In the genomic region with DNA sequence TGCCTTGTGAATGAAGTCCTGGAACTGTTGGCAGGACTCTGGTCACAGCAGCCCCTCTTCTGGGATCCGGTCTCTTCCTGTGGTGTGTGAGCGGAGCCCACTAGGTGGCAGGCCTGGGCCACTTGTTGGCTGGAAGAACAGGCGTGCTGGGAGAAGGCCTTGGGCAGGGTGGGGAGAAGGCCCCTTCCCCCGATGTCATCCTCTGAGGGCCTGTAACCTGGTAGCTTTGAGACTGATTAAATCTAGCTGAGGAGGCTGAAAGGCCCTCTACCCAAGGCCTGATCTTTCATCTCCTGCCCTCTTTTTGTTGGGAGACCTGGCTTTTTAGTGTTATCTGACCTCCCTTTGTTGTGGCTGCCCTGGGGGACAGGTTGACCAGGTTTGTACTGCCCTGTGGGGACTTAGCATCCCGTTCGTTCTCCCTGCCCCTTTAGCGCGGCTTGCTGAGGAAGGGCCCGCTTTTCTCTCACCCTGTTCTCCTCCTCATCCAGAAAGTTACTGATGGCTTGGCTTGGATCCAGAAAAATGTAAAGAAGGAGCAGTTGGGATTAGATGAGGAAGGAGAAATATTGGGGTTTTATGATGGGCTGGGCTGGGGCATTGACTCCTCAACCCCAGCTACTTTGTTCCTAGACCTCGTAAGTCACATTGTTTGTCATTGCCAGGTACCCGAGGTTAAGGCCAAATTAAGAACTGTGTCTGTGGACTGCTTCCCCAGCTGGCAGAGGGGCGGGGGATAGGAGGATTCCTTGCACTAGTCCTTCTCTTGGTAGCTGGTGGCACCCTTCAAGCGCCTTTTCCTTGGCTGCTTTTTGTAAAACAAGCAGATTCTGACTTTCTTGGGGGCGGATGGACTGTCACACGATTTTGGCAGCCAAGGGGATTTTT, we compare ENCODE assay signal across 8 cellular contexts. TPM values are rescaled to one million over a fixed set of nuclear protein-coding genes. Genes with fewer than 3 reads are reported as not detected.
DNase-seq lines count a peak whose midpoint lies in the region; ATAC-seq and TF ChIP-seq lines count a peak whose summit lies in the region.

No MANE protein-coding gene starts in this region.

- peak; percentile 92 for TF ChIP-seq CTCF in GM12873 (IDR thresholded peaks at IDR 0.05; ENCODE audit: insufficient read depth, low read depth, low read length, missing control alignments)
- TF ChIP-seq CTCF in gastroesophageal sphincter (IDR thresholded peaks at IDR 0.05), result peak in 3 of 4 experiments; percentile 82 to 87 (median 83)
- TF ChIP-seq CTCF in omental fat pad (IDR thresholded peaks at IDR 0.05), result peak in 2 of 3 donors; percentile 60 to 88

- 56 to 83% methylated on average over 5 to 8 of the region's 15 CpGs for WGBS in gastroesophageal sphincter (ENCODE audit: low coverage in 1 of 2), 2 donors

- no peaks in the 10 kb centered on the region for H3K27me3 ChIP-seq in gastroesophageal sphincter

- DNase-seq in 8988T (peak; percentile 57), HuH-7 (ENCODE audit: low spot score) (peak; percentile 84), OCI-M2 (lab: John Stamatoyannopoulos, UW; ENCODE audit: unreplicated experiment) (peak; percentile 5), omental fat pad (ENCODE audit: low spot score) (peak; percentile 60), ureter (ENCODE audit: low spot score) (peak; percentile 83)
- DNase-seq in activated T-helper 9 cell treated with anti-CD3 and anti-CD28 coated beads, Interleukin-2, amount 50 U/mL, for 16 hours (ENCODE audit: low read depth), result peak; percentile 23

- no peak for TF ChIP-seq POLR2A in gastroesophageal sphincter (IDR thresholded peaks at IDR 0.05)

- H3K4me1 ChIP-seq in gastroesophageal sphincter, result peaks cover 0 to 20% (median 5%) of the 10 kb centered on the region in 3 donors

- H3K27ac ChIP-seq in gastroesophageal sphincter, result no peak overlapping the region

- no peaks in the 10 kb centered on the region for H3K36me3 ChIP-seq in gastroesophageal sphincter

- no peak for TF ChIP-seq EP300 in gastroesophageal sphincter (IDR thresholded peaks at IDR 0.05)

- ATAC-seq in gastroesophageal sphincter (peak; percentile 81), omental fat pad (ENCODE audit: low FRiP score) (peak; percentile 79)

- H3K4me3 ChIP-seq in gastroesophageal sphincter, result no peak overlapping the region

- no peaks in the 10 kb centered on the region for H3K9me3 ChIP-seq in gastroesophageal sphincter

RNA-seq across cellular contexts. Expression of a gene that starts 48.5 kb away (rescaled TPM):
- total RNA-seq in gastroesophageal sphincter (10 to 100 TPM in 3 of 4 donors, 1 to 10 TPM in 1; 8.5 to 37.2 (median 15.2) TPM), omental fat pad (10 to 100 TPM in 2 of 4 donors, 1 to 10 TPM in 2; 7.5 to 19.7 (median 11.5) TPM), ureter (15.9 TPM)

Comparison
In these comparisons a context has a peak if more than half of its experiments do, and no peak if none do; other contexts are left out.
1. DNase-seq: peak in every context shown above with its lines; median percentile 84 in HuH-7; 83 in ureter; 60 in omental fat pad; 57 in 8988T; 23 in activated T-helper 9 cell treated with anti-CD3 and anti-CD28 coated beads, Interleukin-2, amount 50 U/mL, for 16 hours; 5 in OCI-M2.